ENCODE assay signal across 14 cellular contexts in the genomic region with DNA sequence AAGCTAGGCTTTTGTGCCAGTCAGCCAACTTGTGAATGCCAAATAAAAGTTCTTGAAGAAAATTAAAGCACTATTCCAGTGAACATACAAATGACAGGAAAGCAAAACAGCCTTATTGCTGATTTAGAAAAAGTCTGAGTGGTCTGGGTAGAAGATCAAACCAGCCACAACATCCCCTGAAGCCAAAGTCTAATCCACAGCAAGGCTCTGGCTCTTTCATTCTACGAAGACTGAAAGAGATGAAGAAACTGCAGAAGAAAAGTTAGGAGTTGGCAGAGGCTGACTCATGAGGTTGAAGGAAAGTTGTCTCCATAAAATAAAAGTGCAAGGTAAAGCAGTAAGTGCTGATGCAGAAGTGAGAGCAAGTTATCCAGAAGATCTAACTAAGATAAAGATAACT.
DNase-seq lines count a peak whose midpoint lies in the region; ATAC-seq, FAIRE-seq and TF ChIP-seq lines count a peak whose summit lies in the region.
"Had no signal": no experiment of that assay in that cellular context is flagged by ENCODE, and none has a peak within 500 bp of the region (broad histone marks: within the 10 kb centered on the region; RNA-seq: fewer than 3 reads in every experiment).

No MANE protein-coding gene starts in this region.

- peak in 1 of 2 donors; percentile 61 for ATAC-seq in activated naive CD4-positive, alpha-beta T cell treated with anti-CD3 and anti-CD28 coated beads, Interleukin-2, amount 50 U/mL, for 72 hours
- ATAC-seq in WTC11: no peak

- H3K4me3 Mint-ChIP-seq in WTC11: no peak overlapping the region
- H3K4me3 Mint-ChIP-seq in T-helper 2 cell treated with Interferon-gamma antibody and Interleukin-4, amounts not matched to agents 5 μg/mL and 100 μg/mL, for 36 hours: no peak overlapping the region
- H3K4me3 Mint-ChIP-seq: CD14-positive monocyte; CD4-positive, alpha-beta memory T cell; H9 had no signal

- H3K4me1 Mint-ChIP-seq in WTC11: no peaks in the 10 kb centered on the region
- H3K4me1 Mint-ChIP-seq in T-helper 2 cell treated with Interferon-gamma antibody and Interleukin-4, amounts not matched to agents 5 μg/mL and 100 μg/mL, for 36 hours (ENCODE audit: low read depth): peaks cover 12% of the 10 kb centered on the region

- DNase-seq in activated naive CD4-positive, alpha-beta T cell treated with anti-CD3 and anti-CD28 coated beads, Interleukin-2, amount 50 U/mL, for 72 hours (ENCODE audit: low spot score in 2 of 2): no peak
- no peak for DNase-seq in activated naive CD4-positive, alpha-beta T cell treated with Interleukin-2 at 50 U/mL for 16 hours
- DNase-seq in GM19239 (ENCODE audit: insufficient read length, low spot score) (no peak), WTC11 (ENCODE audit: low spot score) (no peak), renal cortical epithelial cell (ENCODE audit: low read depth) (peak; percentile 52), nucleus accumbens (lab: John Stamatoyannopoulos, UW) (no peak)
- DNase-seq in T-helper 2 cell treated with Interferon-gamma antibody and Interleukin-4, amounts not matched to agents 5 μg/mL and 100 μg/mL, for 36 hours (ENCODE audit: low spot score): no peak
- DNase-seq: CD4-positive, alpha-beta memory T cell; DMS153; DMS79; GF-D8; H9 had no signal

- TF ChIP-seq CTCF in WTC11 (IDR thresholded peaks at IDR 0.05): no peak

- H3K27me3 Mint-ChIP-seq in WTC11 (ENCODE audit: low read depth): no peaks in the 10 kb centered on the region
- no peaks in the 10 kb centered on the region for H3K27me3 Mint-ChIP-seq in T-helper 2 cell treated with Interferon-gamma antibody and Interleukin-4, amounts not matched to agents 5 μg/mL and 100 μg/mL, for 36 hours (ENCODE audit: low read depth)
- H3K27me3 Mint-ChIP-seq: CD4-positive, alpha-beta memory T cell had no signal

- peak overlapping the region; percentile 5 to 6 for H3K27ac Mint-ChIP-seq in activated naive CD4-positive, alpha-beta T cell treated with anti-CD3 and anti-CD28 coated beads, Interleukin-2, amount 50 U/mL, for 72 hours
- H3K27ac Mint-ChIP-seq in WTC11: peak overlapping the region; percentile 9; the same call in 1 of the 2 replicates
- no peak overlapping the region for H3K27ac Mint-ChIP-seq in T-helper 2 cell treated with Interferon-gamma antibody and Interleukin-4, amounts not matched to agents 5 μg/mL and 100 μg/mL, for 36 hours
- H3K27ac Mint-ChIP-seq: CD14-positive monocyte had no signal

- FAIRE-seq in GM19239 (lab: Jason Lieb, UNC): peak; percentile 40
- FAIRE-seq: H1 had no signal

- POLR2A ChIA-PET in WTC11 (lab: Charles Lee): no interaction called here

- peaks cover 13 to 23% of the 10 kb centered on the region in 2 donors for H3K36me3 Mint-ChIP-seq in activated naive CD4-positive, alpha-beta T cell treated with anti-CD3 and anti-CD28 coated beads, Interleukin-2, amount 50 U/mL, for 72 hours
- H3K36me3 Mint-ChIP-seq in WTC11: peaks cover 2% of the 10 kb centered on the region; the same call in 1 of the 2 replicates
- H3K36me3 Mint-ChIP-seq in T-helper 2 cell treated with Interferon-gamma antibody and Interleukin-4, amounts not matched to agents 5 μg/mL and 100 μg/mL, for 36 hours (ENCODE audit: low read depth): peaks cover 13% of the 10 kb centered on the region

- CTCF ChIA-PET in WTC11 (lab: Charles Lee): no interaction called here

- peaks cover 3 to 4% of the 10 kb centered on the region in 2 donors for H3K9me3 Mint-ChIP-seq in activated naive CD4-positive, alpha-beta T cell treated with anti-CD3 and anti-CD28 coated beads, Interleukin-2, amount 50 U/mL, for 72 hours
- peaks cover 14% of the 10 kb centered on the region for H3K9me3 Mint-ChIP-seq in WTC11
- H3K9me3 Mint-ChIP-seq in T-helper 2 cell treated with Interferon-gamma antibody and Interleukin-4, amounts not matched to agents 5 μg/mL and 100 μg/mL, for 36 hours: peaks cover 8% of the 10 kb centered on the region

TF ChIP-seq in WTC11, 78 proteins besides CTCF, POLR2A, EP300 and RAD21 (continues in another document):
- TF ChIP-seq, protein P1, sequence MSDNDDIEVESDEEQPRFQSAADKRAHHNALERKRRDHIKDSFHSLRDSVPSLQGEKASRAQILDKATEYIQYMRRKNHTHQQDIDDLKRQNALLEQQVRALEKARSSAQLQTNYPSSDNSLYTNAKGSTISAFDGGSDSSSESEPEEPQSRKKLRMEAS (CRISPR knock-in tag; IDR thresholded peaks at IDR 0.05): no peak
- TF ChIP-seq ZNF671 (CRISPR knock-in tag; IDR thresholded peaks at IDR 0.05) (no peak), ZNF416 (CRISPR knock-in tag; IDR thresholded peaks at IDR 0.05) (no peak), MXD4 (CRISPR knock-in tag; IDR thresholded peaks at IDR 0.05; ENCODE audit: borderline replicate concordance) (no peak), TP53 (CRISPR knock-in tag; IDR thresholded peaks at IDR 0.05) (no peak), SMAD4 (CRISPR knock-in tag; IDR thresholded peaks at IDR 0.05) (no peak)
- TF ChIP-seq, protein P2, sequence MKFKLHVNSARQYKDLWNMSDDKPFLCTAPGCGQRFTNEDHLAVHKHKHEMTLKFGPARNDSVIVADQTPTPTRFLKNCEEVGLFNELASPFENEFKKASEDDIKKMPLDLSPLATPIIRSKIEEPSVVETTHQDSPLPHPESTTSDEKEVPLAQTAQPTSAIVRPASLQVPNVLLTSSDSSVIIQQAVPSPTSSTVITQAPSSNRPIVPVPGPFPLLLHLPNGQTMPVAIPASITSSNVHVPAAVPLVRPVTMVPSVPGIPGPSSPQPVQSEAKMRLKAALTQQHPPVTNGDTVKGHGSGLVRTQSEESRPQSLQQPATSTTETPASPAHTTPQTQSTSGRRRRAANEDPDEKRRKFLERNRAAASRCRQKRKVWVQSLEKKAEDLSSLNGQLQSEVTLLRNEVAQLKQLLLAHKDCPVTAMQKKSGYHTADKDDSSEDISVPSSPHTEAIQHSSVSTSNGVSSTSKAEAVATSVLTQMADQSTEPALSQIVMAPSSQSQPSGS (CRISPR knock-in tag; IDR thresholded peaks at IDR 0.05; ENCODE audit: borderline replicate concordance, low read depth): no peak
- TF ChIP-seq, protein P3, sequence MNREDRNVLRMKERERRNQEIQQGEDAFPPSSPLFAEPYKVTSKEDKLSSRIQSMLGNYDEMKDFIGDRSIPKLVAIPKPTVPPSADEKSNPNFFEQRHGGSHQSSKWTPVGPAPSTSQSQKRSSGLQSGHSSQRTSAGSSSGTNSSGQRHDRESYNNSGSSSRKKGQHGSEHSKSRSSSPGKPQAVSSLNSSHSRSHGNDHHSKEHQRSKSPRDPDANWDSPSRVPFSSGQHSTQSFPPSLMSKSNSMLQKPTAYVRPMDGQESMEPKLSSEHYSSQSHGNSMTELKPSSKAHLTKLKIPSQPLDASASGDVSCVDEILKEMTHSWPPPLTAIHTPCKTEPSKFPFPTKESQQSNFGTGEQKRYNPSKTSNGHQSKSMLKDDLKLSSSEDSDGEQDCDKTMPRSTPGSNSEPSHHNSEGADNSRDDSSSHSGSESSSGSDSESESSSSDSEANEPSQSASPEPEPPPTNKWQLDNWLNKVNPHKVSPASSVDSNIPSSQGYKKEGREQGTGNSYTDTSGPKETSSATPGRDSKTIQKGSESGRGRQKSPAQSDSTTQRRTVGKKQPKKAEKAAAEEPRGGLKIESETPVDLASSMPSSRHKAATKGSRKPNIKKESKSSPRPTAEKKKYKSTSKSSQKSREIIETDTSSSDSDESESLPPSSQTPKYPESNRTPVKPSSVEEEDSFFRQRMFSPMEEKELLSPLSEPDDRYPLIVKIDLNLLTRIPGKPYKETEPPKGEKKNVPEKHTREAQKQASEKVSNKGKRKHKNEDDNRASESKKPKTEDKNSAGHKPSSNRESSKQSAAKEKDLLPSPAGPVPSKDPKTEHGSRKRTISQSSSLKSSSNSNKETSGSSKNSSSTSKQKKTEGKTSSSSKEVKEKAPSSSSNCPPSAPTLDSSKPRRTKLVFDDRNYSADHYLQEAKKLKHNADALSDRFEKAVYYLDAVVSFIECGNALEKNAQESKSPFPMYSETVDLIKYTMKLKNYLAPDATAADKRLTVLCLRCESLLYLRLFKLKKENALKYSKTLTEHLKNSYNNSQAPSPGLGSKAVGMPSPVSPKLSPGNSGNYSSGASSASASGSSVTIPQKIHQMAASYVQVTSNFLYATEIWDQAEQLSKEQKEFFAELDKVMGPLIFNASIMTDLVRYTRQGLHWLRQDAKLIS (CRISPR knock-in tag; IDR thresholded peaks at IDR 0.05; ENCODE audit: borderline replicate concordance): no peak
- TF ChIP-seq, protein P4, sequence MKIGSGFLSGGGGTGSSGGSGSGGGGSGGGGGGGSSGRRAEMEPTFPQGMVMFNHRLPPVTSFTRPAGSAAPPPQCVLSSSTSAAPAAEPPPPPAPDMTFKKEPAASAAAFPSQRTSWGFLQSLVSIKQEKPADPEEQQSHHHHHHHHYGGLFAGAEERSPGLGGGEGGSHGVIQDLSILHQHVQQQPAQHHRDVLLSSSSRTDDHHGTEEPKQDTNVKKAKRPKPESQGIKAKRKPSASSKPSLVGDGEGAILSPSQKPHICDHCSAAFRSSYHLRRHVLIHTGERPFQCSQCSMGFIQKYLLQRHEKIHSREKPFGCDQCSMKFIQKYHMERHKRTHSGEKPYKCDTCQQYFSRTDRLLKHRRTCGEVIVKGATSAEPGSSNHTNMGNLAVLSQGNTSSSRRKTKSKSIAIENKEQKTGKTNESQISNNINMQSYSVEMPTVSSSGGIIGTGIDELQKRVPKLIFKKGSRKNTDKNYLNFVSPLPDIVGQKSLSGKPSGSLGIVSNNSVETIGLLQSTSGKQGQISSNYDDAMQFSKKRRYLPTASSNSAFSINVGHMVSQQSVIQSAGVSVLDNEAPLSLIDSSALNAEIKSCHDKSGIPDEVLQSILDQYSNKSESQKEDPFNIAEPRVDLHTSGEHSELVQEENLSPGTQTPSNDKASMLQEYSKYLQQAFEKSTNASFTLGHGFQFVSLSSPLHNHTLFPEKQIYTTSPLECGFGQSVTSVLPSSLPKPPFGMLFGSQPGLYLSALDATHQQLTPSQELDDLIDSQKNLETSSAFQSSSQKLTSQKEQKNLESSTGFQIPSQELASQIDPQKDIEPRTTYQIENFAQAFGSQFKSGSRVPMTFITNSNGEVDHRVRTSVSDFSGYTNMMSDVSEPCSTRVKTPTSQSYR (CRISPR knock-in tag; IDR thresholded peaks at IDR 0.05): no peak
- TF ChIP-seq, protein P5, sequence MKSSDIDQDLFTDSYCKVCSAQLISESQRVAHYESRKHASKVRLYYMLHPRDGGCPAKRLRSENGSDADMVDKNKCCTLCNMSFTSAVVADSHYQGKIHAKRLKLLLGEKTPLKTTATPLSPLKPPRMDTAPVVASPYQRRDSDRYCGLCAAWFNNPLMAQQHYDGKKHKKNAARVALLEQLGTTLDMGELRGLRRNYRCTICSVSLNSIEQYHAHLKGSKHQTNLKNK (CRISPR knock-in tag; IDR thresholded peaks at IDR 0.05): no peak
- TF ChIP-seq, protein P6, sequence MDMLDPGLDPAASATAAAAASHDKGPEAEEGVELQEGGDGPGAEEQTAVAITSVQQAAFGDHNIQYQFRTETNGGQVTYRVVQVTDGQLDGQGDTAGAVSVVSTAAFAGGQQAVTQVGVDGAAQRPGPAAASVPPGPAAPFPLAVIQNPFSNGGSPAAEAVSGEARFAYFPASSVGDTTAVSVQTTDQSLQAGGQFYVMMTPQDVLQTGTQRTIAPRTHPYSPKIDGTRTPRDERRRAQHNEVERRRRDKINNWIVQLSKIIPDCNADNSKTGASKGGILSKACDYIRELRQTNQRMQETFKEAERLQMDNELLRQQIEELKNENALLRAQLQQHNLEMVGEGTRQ (CRISPR knock-in tag; IDR thresholded peaks at IDR 0.05): no peak
